In genomic region chr17:1714980-1715802, GRCh38 we compare ENCODE assay signal across 1 cellular context.
TF ChIP-seq lines count a peak whose summit lies in the region.

No MANE protein-coding gene starts in this region.

TF ChIP-seq in K562, 482 proteins besides CTCF, POLR2A, EP300 and RAD21 (continued from another document and continues in another):
- TF ChIP-seq ZBTB43 (CRISPR knock-in tag; IDR thresholded peaks at IDR 0.05) (no peak), PHF8 (IDR thresholded peaks at IDR 0.05; ENCODE audit: borderline replicate concordance, low read length) (0 out of 2 replicates have a peak, but pooled peaks have one; percentile 5), IFI16 (CRISPR knock-in tag; IDR thresholded peaks at IDR 0.05) (no peak), ADNP (tag; IDR thresholded peaks at IDR 0.05) (no peak), ZNF282 (CRISPR knock-in tag; IDR thresholded peaks at IDR 0.05) (no peak), MLLT1 (IDR thresholded peaks at IDR 0.05) (no peak), ZFPM2 (CRISPR knock-in tag; IDR thresholded peaks at IDR 0.05) (no peak), ARNT (IDR thresholded peaks at IDR 0.05) (no peak), ARID3B (CRISPR knock-in tag; IDR thresholded peaks at IDR 0.05; ENCODE audit: borderline replicate concordance) (no peak), FIP1L1 (IDR thresholded peaks at IDR 0.05; ENCODE audit: low read depth, low read length, poor library complexity, severe bottlenecking) (no peak), MAFF (IDR thresholded peaks at IDR 0.05; ENCODE audit: low read length) (no peak), TBP (optimal IDR thresholded peaks at IDR 0.05; ENCODE audit: low read depth, low read length) (no peak), RBM22 (IDR thresholded peaks at IDR 0.05; ENCODE audit: low read depth, low read length, poor library complexity, severe bottlenecking) (peak; percentile 48), MXI1 (IDR thresholded peaks at IDR 0.05; ENCODE audit: low read depth, low read length) (no peak), KAT2B (IDR thresholded peaks at IDR 0.05; ENCODE audit: low read depth, low read length) (no peak), TFAP4 (CRISPR knock-in tag; IDR thresholded peaks at IDR 0.05; ENCODE audit: borderline replicate concordance) (peak; percentile 90), CBX2 (IDR thresholded peaks at IDR 0.05; ENCODE audit: insufficient read depth, low read length, poor library complexity, severe bottlenecking) (no peak), SAP30 (IDR thresholded peaks at IDR 0.05; ENCODE audit: borderline replicate concordance, insufficient read depth, low read depth, low read length, poor library complexity, severe bottlenecking) (no peak), ZNF589 (CRISPR knock-in tag; IDR thresholded peaks at IDR 0.05; ENCODE audit: low read depth) (no peak), ZNF764 (CRISPR knock-in tag; IDR thresholded peaks at IDR 0.05; ENCODE audit: low read depth) (no peak), ZNF133 (CRISPR knock-in tag; IDR thresholded peaks at IDR 0.05) (no peak), E2F5 (CRISPR knock-in tag; IDR thresholded peaks at IDR 0.05) (no peak), ZNF561 (CRISPR knock-in tag; conservative IDR thresholded peaks at IDR 0.05) (no peak), PREB (CRISPR knock-in tag; IDR thresholded peaks at IDR 0.05) (no peak), THAP7 (CRISPR knock-in tag; IDR thresholded peaks at IDR 0.05) (no peak), ZBTB12 (CRISPR knock-in tag; IDR thresholded peaks at IDR 0.05) (no peak), DNMT1 (IDR thresholded peaks at IDR 0.05) (no peak), NR2C2 (CRISPR knock-in tag; IDR thresholded peaks at IDR 0.05) (no peak), NR2C2 (tag; IDR thresholded peaks at IDR 0.05) (0 out of 2 replicates have a peak, but pooled peaks have one; percentile 5), JUN (IDR thresholded peaks at IDR 0.05; ENCODE audit: borderline replicate concordance, low read depth, low read length) (peak; percentile 48; the same call in 1 of the 2 replicates), JUN (CRISPR knock-in tag; IDR thresholded peaks at IDR 0.05; ENCODE audit: borderline replicate concordance) (no peak), MEF2A (IDR thresholded peaks at IDR 0.05; ENCODE audit: control insufficient read depth, low read depth, low read length) (no peak), SNRNP70 (optimal IDR thresholded peaks at IDR 0.05; ENCODE audit: low read depth, low read length) (no peak), PRMT5 (CRISPR knock-in tag; IDR thresholded peaks at IDR 0.05) (no peak), MTA2 (IDR thresholded peaks at IDR 0.05; ENCODE audit: low read depth) (no peak), KLF10 (CRISPR knock-in tag; IDR thresholded peaks at IDR 0.05) (no peak), CUX1 (CRISPR knock-in tag; IDR thresholded peaks at IDR 0.05) (no peak), ZNF785 (CRISPR knock-in tag; IDR thresholded peaks at IDR 0.05) (no peak), ZNF24 (IDR thresholded peaks at IDR 0.05) (no peak), FOXK1 (CRISPR knock-in tag; IDR thresholded peaks at IDR 0.05; ENCODE audit: borderline replicate concordance) (no peak), BCOR (IDR thresholded peaks at IDR 0.05) (no peak), MAX (CRISPR knock-in tag; IDR thresholded peaks at IDR 0.05) (peak; percentile 46; the same call in 1 of the 2 replicates), ZNF224 (CRISPR knock-in tag; IDR thresholded peaks at IDR 0.05) (no peak), ZNF121 (CRISPR knock-in tag; conservative IDR thresholded peaks at IDR 0.05) (no peak), IRF1 (CRISPR knock-in tag; IDR thresholded peaks at IDR 0.05; ENCODE audit: borderline replicate concordance) (no peak), ELF4 (CRISPR knock-in tag; IDR thresholded peaks at IDR 0.05) (no peak), SIRT6 (IDR thresholded peaks at IDR 0.05; ENCODE audit: low read depth, low read length) (no peak), ARID3A (IDR thresholded peaks at IDR 0.05; ENCODE audit: borderline replicate concordance, low read depth, low read length) (no peak), ZFP30 (CRISPR knock-in tag; IDR thresholded peaks at IDR 0.05; ENCODE audit: borderline replicate concordance) (no peak), ATF7 (IDR thresholded peaks at IDR 0.05) (peak; percentile 20; the same call in 1 of the 2 replicates), GABPB1 (CRISPR knock-in tag; IDR thresholded peaks at IDR 0.05) (0 out of 2 replicates have a peak, but pooled peaks have one; percentile 34)
